8 cellular contexts compared by ENCODE assay signal in genomic region chr16:75265911-75266701, GRCh38. TPM values are rescaled to one million over a fixed set of nuclear protein-coding genes. Genes with fewer than 3 reads are reported as not detected.
DNase-seq lines count a peak whose midpoint lies in the region; TF ChIP-seq lines count a peak whose summit lies in the region.

No MANE protein-coding gene starts in this region.

- intact Hi-C loops in posterior vena cava (cut with DNase I): no loop called here

- DNase-seq in AG04449 (ENCODE audit: low read depth, low spot score) (no peak), HFFc6 (no peak), NCI-H146 treated with DMSO at 0.1 percent for 48 hours (lab: John Stamatoyannopoulos, UW; ENCODE audit: unreplicated experiment) (peak; percentile 19), anterior cingulate cortex (lab: John Stamatoyannopoulos, UW) (peak in 50 of 58 donors; percentile 24 to 81 (median 68)), hepatocyte (ENCODE audit: low spot score) (peak; percentile 90), posterior vena cava (ENCODE audit: low spot score) (peak; percentile 92), NCI-H1048 (lab: John Stamatoyannopoulos, UW) (no peak)

- H3K9me3 Mint-ChIP-seq in HFFc6: no peaks in the 10 kb centered on the region

- H3K27me3 Mint-ChIP-seq in HFFc6 (ENCODE audit: insufficient read depth): no peaks in the 10 kb centered on the region; the same call in 1 of the 2 replicates

- no peaks in the 10 kb centered on the region for H3K36me3 ChIP-seq in hepatocyte (replicated peaks; ENCODE audit: insufficient read depth, low read depth)

- peak overlapping the region; percentile 81 for H3K4me3 ChIP-seq in AG04449 (ENCODE audit: low read depth, low read length)
- peak overlapping the region; percentile 78 for H3K4me3 ChIP-seq in GM12875 (ENCODE audit: low read depth, low read length)
- peak overlapping the region; percentile 99 for H3K4me3 ChIP-seq in hepatocyte

- POLR2A ChIA-PET in AG04449 (lab: Yijun Ruan, JAX): interaction anchor here (0.6 to 1.0 kb wide), 3 partner anchors 9 to 112 kb away, joined by 3 read pairs; no protein-coding TSS in a partner anchor

- CTCF ChIA-PET in AG04449 (lab: Yijun Ruan, JAX): interaction anchor here (0.8 to 1.8 kb wide), 4 partner anchors 33 to 121 kb away, joined by 3 to 7 read pairs (median 4); no protein-coding TSS in a partner anchor

- peak overlapping the region; percentile 85 for H3K27ac Mint-ChIP-seq in HFFc6

- peak overlapping the region; percentile 99 for H3K27ac ChIP-seq in hepatocyte

- H3K79me2 ChIP-seq in hepatocyte: peaks cover 52% of the 10 kb centered on the region

- H3K9me3 ChIP-seq in hepatocyte (ENCODE audit: low read depth): no peaks in the 10 kb centered on the region

- peak overlapping the region; percentile 83 for H3K4me3 Mint-ChIP-seq in HFFc6

- peaks cover 31% of the 10 kb centered on the region for H4K20me1 ChIP-seq in hepatocyte (ENCODE audit: insufficient read depth, poor library complexity, severe bottlenecking)

- peaks cover 15% of the 10 kb centered on the region; the same call in 1 of the 2 replicates for H3K36me3 Mint-ChIP-seq in HFFc6 (ENCODE audit: low read depth)

- TF ChIP-seq CTCF in AG04449 (IDR thresholded peaks at IDR 0.05; ENCODE audit: insufficient read depth, low read length, missing control alignments) (no peak), GM12875 (IDR thresholded peaks at IDR 0.05; ENCODE audit: borderline replicate concordance, insufficient read depth, low read depth, low read length) (no peak), HFFc6 (IDR thresholded peaks at IDR 0.05) (no peak), hepatocyte (IDR thresholded peaks at IDR 0.05; ENCODE audit: poor library complexity) (no peak)

- H3K4me1 ChIP-seq in hepatocyte (ENCODE audit: insufficient read depth): peaks cover 54% of the 10 kb centered on the region

- WGBS in hepatocyte (ENCODE audit: low lambda C conversion rate, missing lambda C conversion rate): 21% methylated on average over 33 of the region's 62 CpGs

- peak overlapping the region; percentile 96 for H3K4me2 ChIP-seq in hepatocyte

- H2AFZ ChIP-seq in hepatocyte: peak overlapping the region; percentile 78

- no peaks in the 10 kb centered on the region for H3K9me2 ChIP-seq in hepatocyte (replicated peaks; ENCODE audit: insufficient read depth)

- peaks cover 45% of the 10 kb centered on the region for H3K4me1 Mint-ChIP-seq in HFFc6 (ENCODE audit: low read depth)

- H3K27me3 ChIP-seq in hepatocyte: no peaks in the 10 kb centered on the region

RNA-seq across cellular contexts. Expression of gene BCAR1, which starts 14.7 kb away (rescaled TPM):
- total RNA-seq in HFFc6 (2021; fragmentation: NEBNext Ultra II Directional; extraction: Animal tissue kit (Norgen Biotek cat#: 25700)): 100 to 1,000 TPM; 126 to 148 (median 130) TPM
- 73.2 and 77.3 TPM in 2 replicates for total RNA-seq in hepatocyte
- 112 and 124 TPM in 2 replicates for polyA plus RNA-seq in hepatocyte
- 100 to 1,000 TPM in 1 of 2 donors, 10 to 100 TPM in 1; 48.7 to 104 TPM for total RNA-seq in posterior vena cava

RNA-seq across cellular contexts. Expression of gene CTRB1, which starts 47.3 kb away (rescaled TPM):
- not detected for total RNA-seq in HFFc6 (2021; fragmentation: NEBNext Ultra II Directional; extraction: Animal tissue kit (Norgen Biotek cat#: 25700))
- total RNA-seq in hepatocyte (not detected in 2 replicates), posterior vena cava (1 to 10 TPM in 1 of 2 donors, not detected in 1; 4.0 TPM)
- polyA plus RNA-seq in hepatocyte: 0.21 and 0.26 TPM in 2 replicates

RNA-seq across cellular contexts. Expression of gene CTRB2, which starts 59.1 kb away (rescaled TPM):
- not detected for total RNA-seq in HFFc6 (2021; fragmentation: NEBNext Ultra II Directional; extraction: Animal tissue kit (Norgen Biotek cat#: 25700))
- total RNA-seq in hepatocyte: not detected in 2 replicates
- polyA plus RNA-seq in hepatocyte: 0.44 TPM in 1 of 2 replicates, not detected in the other
- 1 to 10 TPM in 1 of 2 donors, under 1 TPM in 1; 0.79 to 9.1 TPM for total RNA-seq in posterior vena cava

Comparison
In these comparisons a context has a peak if more than half of its experiments do, and no peak if none do; other contexts are left out.
1. DNase-seq: peak in NCI-H146 treated with DMSO at 0.1 percent for 48 hours (single experiment), anterior cingulate cortex (50 of 58), hepatocyte (single experiment) and posterior vena cava (single experiment); none in AG04449 (single experiment), HFFc6 (single experiment) and NCI-H1048 (single experiment).
2. Peak in every context shown above with its lines, with median percentiles within 50 percentile points of each other: H3K4me3 ChIP-seq.